Comparison of ENCODE assay signal across 18 cellular contexts in genomic region chr2:186498834-186499233, GRCh38. TPM values are rescaled to one million over a fixed set of nuclear protein-coding genes. Genes with fewer than 3 reads are reported as not detected.
DNase-seq lines count a peak whose midpoint lies in the region; ATAC-seq and TF ChIP-seq lines count a peak whose summit lies in the region.
"Had no signal": no experiment of that assay in that cellular context is flagged by ENCODE, and none has a peak within 500 bp of the region (broad histone marks: within the 10 kb centered on the region; RNA-seq: fewer than 3 reads in every experiment).

No MANE protein-coding gene starts in this region.

- no peak overlapping the region for H4K8ac ChIP-seq in trophoblast cell (ENCODE audit: low read depth, low read length)

- no peak overlapping the region for H3K18ac ChIP-seq in trophoblast cell (ENCODE audit: low read length)

- no peak overlapping the region for H2BK12ac ChIP-seq in trophoblast cell (ENCODE audit: low read length)

- H3K14ac ChIP-seq in trophoblast cell (ENCODE audit: low read length), result no peak overlapping the region

- H3K4me3 ChIP-seq in trophoblast cell (ENCODE audit: low read depth, low read length), result no peak overlapping the region
- H3K4me3 ChIP-seq: K562 had no signal

- no peak overlapping the region for H3K27ac ChIP-seq in trophoblast cell (ENCODE audit: low read depth, low read length)
- H3K27ac ChIP-seq: RWPE1 had no signal

- H3K4me2 ChIP-seq in trophoblast cell (ENCODE audit: low read length), result no peak overlapping the region

- H3K23ac ChIP-seq in trophoblast cell (ENCODE audit: low read length), result peak overlapping the region; percentile 40

- no peaks in the 10 kb centered on the region for H3K27me3 ChIP-seq in trophoblast cell (ENCODE audit: insufficient read depth, low read length)

- no peak overlapping the region for H4K12ac ChIP-seq in trophoblast cell (ENCODE audit: low read depth, low read length)

- BruUV-seq in Calu3 (replicated peaks; lab: Mats Ljungman, UMichigan), result no TSS peak

- no peak overlapping the region for H2AFZ ChIP-seq in trophoblast cell (ENCODE audit: insufficient read depth, low read length, poor library complexity)

- peaks cover 24% of the 10 kb centered on the region for H3K4me1 Mint-ChIP-seq in activated naive CD4-positive, alpha-beta T cell treated with anti-CD3 and anti-CD28 coated beads for 36 hours (ENCODE audit: low read depth)
- peaks cover 19% of the 10 kb centered on the region for H3K4me1 Mint-ChIP-seq in Calu3 (ENCODE audit: low read depth, unreplicated experiment)
- peaks cover 11% of the 10 kb centered on the region for H3K4me1 Mint-ChIP-seq in activated T-helper 17 cell treated with anti-CD3 and anti-CD28 coated beads, Interleukin-2, amount 50 U/mL, for 72 hours

- H3K79me2 ChIP-seq in trophoblast cell (ENCODE audit: control insufficient read depth, insufficient read depth, low read length, poor library complexity), result peaks cover 2% of the 10 kb centered on the region

- CTCF ChIA-PET in activated naive CD4-positive, alpha-beta T cell treated with anti-CD3 and anti-CD28 coated beads for 36 hours (lab: Charles Lee), result interaction anchor here (0.6 to 1.2 kb wide), 3 partner anchors 37 to 143 kb away, joined by 3 to 7 read pairs (median 3); no protein-coding TSS in a partner anchor
- CTCF ChIA-PET in Calu3 (lab: Charles Lee), result no interaction called here

- H3K27me3 Mint-ChIP-seq in activated naive CD4-positive, alpha-beta T cell treated with anti-CD3 and anti-CD28 coated beads for 36 hours (ENCODE audit: low read depth), result no peaks in the 10 kb centered on the region
- no peaks in the 10 kb centered on the region for H3K27me3 Mint-ChIP-seq in Calu3 (ENCODE audit: unreplicated experiment)
- no peaks in the 10 kb centered on the region for H3K27me3 Mint-ChIP-seq in activated T-helper 17 cell treated with anti-CD3 and anti-CD28 coated beads, Interleukin-2, amount 50 U/mL, for 72 hours

- H3K9me3 Mint-ChIP-seq in activated naive CD4-positive, alpha-beta T cell treated with anti-CD3 and anti-CD28 coated beads, Interleukin-2, amount 50 U/mL, for 72 hours, result no peaks in the 10 kb centered on the region
- H3K9me3 Mint-ChIP-seq in activated naive CD4-positive, alpha-beta T cell treated with anti-CD3 and anti-CD28 coated beads for 36 hours, result no peaks in the 10 kb centered on the region
- no peaks in the 10 kb centered on the region for H3K9me3 Mint-ChIP-seq in Calu3 (ENCODE audit: low read depth, unreplicated experiment)
- H3K9me3 Mint-ChIP-seq in activated T-helper 17 cell treated with anti-CD3 and anti-CD28 coated beads, Interleukin-2, amount 50 U/mL, for 72 hours, result no peaks in the 10 kb centered on the region

- H2AK5ac ChIP-seq in trophoblast cell (ENCODE audit: low read length), result no peak overlapping the region

- H3K4me1 ChIP-seq in trophoblast cell (ENCODE audit: control insufficient read depth in 1 of 2, insufficient read depth in 2 of 2, low read length in 2 of 2), result no peaks in the 10 kb centered on the region

- intact Hi-C loops in activated naive CD4-positive, alpha-beta T cell treated with anti-CD3 and anti-CD28 coated beads for 36 hours (cut with micrococcal nuclease), result no loop called here
- intact Hi-C loops in Calu3 (cut with micrococcal nuclease; ENCODE audit: unreplicated experiment), result no loop called here

- H3K79me1 ChIP-seq in trophoblast cell (ENCODE audit: low read length), result no peaks in the 10 kb centered on the region

- no peaks in the 10 kb centered on the region for H3K9me3 ChIP-seq in trophoblast cell (ENCODE audit: insufficient read depth, low read depth, low read length)

- peaks cover 12 to 17% of the 10 kb centered on the region in 2 experiments for H3K36me3 ChIP-seq in trophoblast cell (ENCODE audit: control insufficient read depth in 1 of 2, insufficient read depth in 2 of 2, low read length in 2 of 2)

- H3K9ac ChIP-seq in trophoblast cell (ENCODE audit: low read length), result no peak overlapping the region

- H3K27ac Mint-ChIP-seq in activated naive CD4-positive, alpha-beta T cell treated with anti-CD3 and anti-CD28 coated beads, Interleukin-2, amount 50 U/mL, for 72 hours, result peak overlapping the region; percentile 23 to 40
- no peak overlapping the region for H3K27ac Mint-ChIP-seq in activated naive CD4-positive, alpha-beta T cell treated with anti-CD3 and anti-CD28 coated beads for 36 hours
- H3K27ac Mint-ChIP-seq in Calu3 (ENCODE audit: unreplicated experiment), result peak overlapping the region; percentile 11
- H3K27ac Mint-ChIP-seq in activated T-helper 17 cell treated with anti-CD3 and anti-CD28 coated beads, Interleukin-2, amount 50 U/mL, for 72 hours, result peak overlapping the region; percentile 43

- no peak for TF ChIP-seq CTCF in Calu3 (IDR thresholded peaks at IDR 0.05; ENCODE audit: unreplicated experiment)

- no peak overlapping the region for H2BK120ac ChIP-seq in trophoblast cell (ENCODE audit: insufficient read depth, low read length, poor library complexity)

- H3K36me3 Mint-ChIP-seq in activated naive CD4-positive, alpha-beta T cell treated with anti-CD3 and anti-CD28 coated beads, Interleukin-2, amount 50 U/mL, for 72 hours, result peaks cover 11% of the 10 kb centered on the region in 2 donors
- peaks cover 27% of the 10 kb centered on the region for H3K36me3 Mint-ChIP-seq in activated naive CD4-positive, alpha-beta T cell treated with anti-CD3 and anti-CD28 coated beads for 36 hours (ENCODE audit: low read depth)
- peaks cover 52% of the 10 kb centered on the region for H3K36me3 Mint-ChIP-seq in Calu3 (ENCODE audit: insufficient read depth, unreplicated experiment)
- peaks cover 97% of the 10 kb centered on the region for H3K36me3 Mint-ChIP-seq in activated T-helper 17 cell treated with anti-CD3 and anti-CD28 coated beads, Interleukin-2, amount 50 U/mL, for 72 hours (ENCODE audit: low read depth)

- H2BK5ac ChIP-seq in trophoblast cell (ENCODE audit: low read depth, low read length, poor library complexity), result no peak overlapping the region

- H3K4me3 Mint-ChIP-seq in activated naive CD4-positive, alpha-beta T cell treated with anti-CD3 and anti-CD28 coated beads for 36 hours, result no peak overlapping the region
- no peak overlapping the region for H3K4me3 Mint-ChIP-seq in Calu3 (ENCODE audit: low read depth, unreplicated experiment)
- H3K4me3 Mint-ChIP-seq in activated T-helper 17 cell treated with anti-CD3 and anti-CD28 coated beads, Interleukin-2, amount 50 U/mL, for 72 hours, result no peak overlapping the region

- DNase-seq in activated naive CD4-positive, alpha-beta T cell treated with anti-CD3 and anti-CD28 coated beads, Interleukin-2, amount 50 U/mL, for 72 hours (ENCODE audit: low spot score in 2 of 2), result no peak
- DNase-seq in activated naive CD4-positive, alpha-beta T cell treated with anti-CD3 and anti-CD28 coated beads for 36 hours, result no peak
- no peak for DNase-seq in Calu3
- DNase-seq in trophoblast cell, result no peak
- DNase-seq in NCI-H510A (lab: John Stamatoyannopoulos, UW), result no peak
- no peak for DNase-seq in stimulated activated CD4-positive, alpha-beta T cell treated with anti-CD3 and anti-CD28 coated beads, Interleukin-4, amount 100 ng/mL, for 1 hour
- DNase-seq: DND-41, NCI-H1417 treated with DMSO at 0.1 percent for 48 hours, NCI-H2029 treated with DMSO at 0.1 percent for 48 hours, NCI-H2171 treated with DMSO at 0.1 percent for 48 hours, NCI-H446 treated with DMSO at 0.1 percent for 48 hours, NCI-H774, PC-3 had no signal

- WGBS in trophoblast cell (ENCODE audit: extremely low coverage, insufficient coverage, insufficient read length), result no CpG with 5 or more reads among the region's 1 CpG

- no peak overlapping the region for H3K4ac ChIP-seq in trophoblast cell (ENCODE audit: low read depth, low read length)

- no peak for ATAC-seq in activated naive CD4-positive, alpha-beta T cell treated with anti-CD3 and anti-CD28 coated beads, Interleukin-2, amount 50 U/mL, for 72 hours
- no peak for ATAC-seq in activated T-helper 17 cell treated with anti-CD3 and anti-CD28 coated beads, Interleukin-2, amount 50 U/mL, for 72 hours (replicated peaks)
- no peak for ATAC-seq in HG02623 (IDR thresholded peaks at IDR 0.05; ENCODE audit: unreplicated experiment)
- ATAC-seq: HCT116, K562, PC-3 had no signal

- no peak overlapping the region for H4K91ac ChIP-seq in trophoblast cell (ENCODE audit: low read depth, low read length)

RNA-seq across cellular contexts. Expression of gene ZC3H15, which starts 12.8 kb away (rescaled TPM):
- 10 to 100 TPM; 78.3 to 82.3 TPM for total RNA-seq in activated naive CD4-positive, alpha-beta T cell treated with anti-CD3 and anti-CD28 coated beads, Interleukin-2, amount 50 U/mL, for 72 hours
- 10 to 100 TPM; 92.2 to 93.3 TPM for total RNA-seq in activated naive CD4-positive, alpha-beta T cell treated with anti-CD3 and anti-CD28 coated beads for 36 hours
- 81.8 and 86.5 TPM in 2 replicates for total RNA-seq in Calu3 (2022)
- 10 to 100 TPM; 54.4 to 82.0 TPM for total RNA-seq in activated T-helper 17 cell treated with anti-CD3 and anti-CD28 coated beads, Interleukin-2, amount 50 U/mL, for 72 hours
- 62.1 and 64.6 TPM in 2 replicates for polyA plus RNA-seq in trophoblast cell (2013)
